18 cellular contexts compared by ENCODE assay signal in genomic region chr2:239209806-239210205, GRCh38.
DNase-seq lines count a peak whose midpoint lies in the region; ATAC-seq and TF ChIP-seq lines count a peak whose summit lies in the region.
"Had no signal": no experiment of that assay in that cellular context is flagged by ENCODE, and none has a peak within 500 bp of the region (broad histone marks: within the 10 kb centered on the region; RNA-seq: fewer than 3 reads in every experiment).

No MANE protein-coding gene starts in this region.

- no peak for TF ChIP-seq CTCF in glutamatergic neuron (IDR thresholded peaks at IDR 0.05; ENCODE audit: partially characterized antibody, unreplicated experiment)
- TF ChIP-seq CTCF in neutrophil (IDR thresholded peaks at IDR 0.05): no peak
- TF ChIP-seq CTCF in foreskin fibroblast (IDR thresholded peaks at IDR 0.05; ENCODE audit: low read depth, low read length): no peak

- H3K27me3 ChIP-seq in neutrophil: no peaks in the 10 kb centered on the region
- H3K27me3 ChIP-seq: MG63 had no signal

- no peaks in the 10 kb centered on the region for H3K27me3 Mint-ChIP-seq in activated T-cell treated with anti-CD3 and anti-CD28 coated beads, Interleukin-2, amount 50 U/mL, for 72 hours (ENCODE audit: low read depth)
- peaks cover 10% of the 10 kb centered on the region for H3K27me3 Mint-ChIP-seq in glutamatergic neuron (ENCODE audit: unreplicated experiment)

- H3K9me3 Mint-ChIP-seq in activated T-cell treated with anti-CD3 and anti-CD28 coated beads, Interleukin-2, amount 50 U/mL, for 72 hours: no peaks in the 10 kb centered on the region
- peaks cover 9% of the 10 kb centered on the region for H3K9me3 Mint-ChIP-seq in glutamatergic neuron (ENCODE audit: unreplicated experiment)

- H3K27ac Mint-ChIP-seq in activated T-cell treated with anti-CD3 and anti-CD28 coated beads, Interleukin-2, amount 50 U/mL, for 72 hours: peak overlapping the region; percentile 58
- peak overlapping the region; percentile 78 for H3K27ac Mint-ChIP-seq in glutamatergic neuron (ENCODE audit: unreplicated experiment)

- peaks cover 0 to 1% of the 10 kb centered on the region in 2 donors for H3K36me3 Mint-ChIP-seq in activated T-cell treated with anti-CD3 and anti-CD28 coated beads, Interleukin-2, amount 50 U/mL, for 72 hours (ENCODE audit: insufficient read depth in 2 of 2)
- no peaks in the 10 kb centered on the region for H3K36me3 Mint-ChIP-seq in glutamatergic neuron (ENCODE audit: unreplicated experiment)

- no peaks in the 10 kb centered on the region for H3K9me3 ChIP-seq in neutrophil
- H3K9me3 ChIP-seq: HAP-1, MG63 had no signal

- H3K4me3 ChIP-seq in neutrophil (ENCODE audit: low read depth in 1 of 2, low read length in 1 of 2): no peak overlapping the region
- H3K4me3 ChIP-seq in foreskin fibroblast (ENCODE audit: low read depth in 1 of 2, low read length in 2 of 2): no peak overlapping the region
- H3K4me3 ChIP-seq: HAP-1, MG63 had no signal

- no peak for ATAC-seq in activated T-cell treated with anti-CD3 and anti-CD28 coated beads, Interleukin-2, amount 50 U/mL, for 72 hours (replicated peaks in 1 of 2)
- ATAC-seq: Panc1 had no signal

- peaks cover 71 to 82% of the 10 kb centered on the region in 2 experiments for H3K4me1 ChIP-seq in neutrophil (ENCODE audit: control insufficient read depth in 1 of 2, insufficient read depth in 1 of 2, low read depth in 1 of 2, low read length in 1 of 2)
- H3K4me1 ChIP-seq: HAP-1 had no signal

- no peak overlapping the region for H3K4me3 Mint-ChIP-seq in activated T-cell treated with anti-CD3 and anti-CD28 coated beads, Interleukin-2, amount 50 U/mL, for 72 hours
- H3K4me3 Mint-ChIP-seq in glutamatergic neuron (ENCODE audit: unreplicated experiment): peak overlapping the region; percentile 56

- peaks cover 5% of the 10 kb centered on the region for H3K36me3 ChIP-seq in neutrophil
- H3K36me3 ChIP-seq: HAP-1, MG63 had no signal

- DNase-seq in activated T-cell treated with anti-CD3 and anti-CD28 coated beads, Interleukin-2, amount 50 U/mL, for 72 hours: no peak
- DNase-seq in activated T-cell treated with anti-CD3 and anti-CD28 coated beads for 4 hours: no peak
- DNase-seq in glutamatergic neuron: peak; percentile 35
- DNase-seq in DMS 273 (lab: John Stamatoyannopoulos, UW; ENCODE audit: unreplicated experiment): no peak
- DNase-seq in NCI-H82 (lab: John Stamatoyannopoulos, UW): no peak
- DNase-seq in activated CD4-positive, alpha-beta T cell treated with anti-CD3 and anti-CD28 coated beads for 48 hours: no peak
- DNase-seq in foreskin fibroblast: no peak
- DNase-seq: Kasumi-1, MG63, NCI-H1048, NCI-H1436, NCI-H2029, NCI-H2171, NCI-H526 had no signal

- peaks cover 49% of the 10 kb centered on the region for H3K4me1 Mint-ChIP-seq in activated T-cell treated with anti-CD3 and anti-CD28 coated beads, Interleukin-2, amount 50 U/mL, for 72 hours (ENCODE audit: low read depth)
- H3K4me1 Mint-ChIP-seq in glutamatergic neuron (ENCODE audit: low read depth, unreplicated experiment): peaks cover 61% of the 10 kb centered on the region

- peak overlapping the region; percentile 68 for H3K27ac ChIP-seq in neutrophil
- H3K27ac ChIP-seq: 22Rv1 had no signal
